In the genomic region with DNA sequence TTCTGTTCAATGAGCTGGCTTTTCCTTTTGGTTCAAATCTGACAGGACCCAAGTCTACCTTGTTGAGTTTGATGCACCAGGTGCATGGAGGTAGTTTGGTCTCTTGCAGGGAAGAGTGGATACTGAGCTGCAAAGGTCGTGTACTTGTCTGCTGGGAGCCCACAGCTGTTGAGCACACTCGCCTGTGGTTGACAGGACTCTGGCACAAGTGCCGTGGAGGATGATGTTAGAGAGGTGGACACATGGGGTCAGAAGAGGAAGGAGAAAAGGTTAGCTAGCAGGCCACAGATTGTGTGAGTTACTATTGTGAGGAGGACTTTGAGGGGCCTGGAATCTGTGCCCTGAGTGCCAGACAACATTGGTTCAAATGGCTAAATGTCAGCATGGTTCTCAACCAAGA, we compare ENCODE assay signal across 21 cellular contexts.
DNase-seq lines count a peak whose midpoint lies in the region; ATAC-seq and TF ChIP-seq lines count a peak whose summit lies in the region.
"Had no signal": no experiment of that assay in that cellular context is flagged by ENCODE, and none has a peak within 500 bp of the region (broad histone marks: within the 10 kb centered on the region; RNA-seq: fewer than 3 reads in every experiment).

No MANE protein-coding gene starts in this region.

- no TSS peak for BruUV-seq in mammary epithelial cell (replicated peaks; lab: Mats Ljungman, UMichigan)

- H3K9ac ChIP-seq in mammary epithelial cell (ENCODE audit: insufficient read depth, low read length) = no peak overlapping the region

- H3K4me1 Mint-ChIP-seq in progenitor cell of endocrine pancreas (ENCODE audit: low read depth) = no peaks in the 10 kb centered on the region

- H3K4me3 ChIP-seq in right atrium auricular region = no peak overlapping the region
- H3K4me3 ChIP-seq in psoas muscle = no peak overlapping the region
- H3K4me3 ChIP-seq in mammary epithelial cell (replicated peaks in 1 of 3; ENCODE audit: insufficient read depth in 1 of 3, low read depth in 2 of 3, low read length in 3 of 3) = no peak overlapping the region

- no peaks in the 10 kb centered on the region for H3K36me3 Mint-ChIP-seq in progenitor cell of endocrine pancreas (ENCODE audit: insufficient read depth)

- H2AFZ ChIP-seq in mammary epithelial cell (ENCODE audit: low read depth, low read length) = no peak overlapping the region

- H3K27me3 Mint-ChIP-seq in progenitor cell of endocrine pancreas = peaks cover 3% of the 10 kb centered on the region

- no peak overlapping the region for H3K27ac Mint-ChIP-seq in progenitor cell of endocrine pancreas
- H3K27ac Mint-ChIP-seq: H9 had no signal

- H3K4me3 Mint-ChIP-seq in progenitor cell of endocrine pancreas (ENCODE audit: low read depth) = no peak overlapping the region
- H3K4me3 Mint-ChIP-seq: H9 had no signal

- no peak overlapping the region for H3K27ac ChIP-seq in right atrium auricular region
- H3K27ac ChIP-seq in psoas muscle = no peak overlapping the region
- no peak overlapping the region for H3K27ac ChIP-seq in mammary epithelial cell (ENCODE audit: insufficient read depth, low read depth, low read length)

- CTCF ChIA-PET in mammary epithelial cell (lab: Charles Lee; ENCODE audit: low non-redundant PET) = no interaction called here

- dilution Hi-C loops in mammary epithelial cell (cut with HindIII; ENCODE audit: low sequenced_read_pairs) = no loop called here

- H3K79me2 ChIP-seq in mammary epithelial cell (ENCODE audit: insufficient read depth, low read length) = no peaks in the 10 kb centered on the region

- H3K36me3 ChIP-seq in right atrium auricular region (no peaks in the 10 kb centered on the region), psoas muscle (ENCODE audit: insufficient read depth in 1 of 2, low read depth in 1 of 2) (no peaks in the 10 kb centered on the region), mammary epithelial cell (ENCODE audit: insufficient read depth, low read length) (no peaks in the 10 kb centered on the region)

- H3K27me3 ChIP-seq in right atrium auricular region (no peaks in the 10 kb centered on the region), psoas muscle (ENCODE audit: insufficient read depth in 3 of 3, low read length in 2 of 3) (no peaks in the 10 kb centered on the region), mammary epithelial cell (ENCODE audit: insufficient read depth, low read length) (no peaks in the 10 kb centered on the region)

- in situ Hi-C loops in mammary epithelial cell (cut with MboI; ENCODE audit: low sequenced_read_pairs in 2 of 2) = no loop called here

- peaks cover 0 to 30% of the 10 kb centered on the region in 2 donors for H3K4me1 ChIP-seq in right atrium auricular region
- H3K4me1 ChIP-seq in psoas muscle = peaks cover 11% of the 10 kb centered on the region
- peaks cover 20% of the 10 kb centered on the region for H3K4me1 ChIP-seq in mammary epithelial cell (ENCODE audit: insufficient read depth, low read length)

- intact Hi-C loops in Right ventricle myocardium superior (cut with DNase I) = loop anchor here (10.0 kb wide), 1 partner anchor 75 kb away; no protein-coding TSS in a partner anchor
- intact Hi-C loops in left cardiac atrium (cut with DNase I) = no loop called here
- intact Hi-C loops in psoas muscle (cut with DNase I) = loop anchor here in 1 of 2 donors (5.0 kb wide), 1 partner anchor 197 kb away; the partner anchor contains the start of gene CREB5
- intact Hi-C loops in mammary epithelial cell (cut with micrococcal nuclease) = no loop called here

- H3K9me3 ChIP-seq in right atrium auricular region (no peaks in the 10 kb centered on the region), psoas muscle (no peaks in the 10 kb centered on the region), mammary epithelial cell (replicated peaks; ENCODE audit: insufficient read depth, low read length) (no peaks in the 10 kb centered on the region)

- no peak overlapping the region for H3K4me2 ChIP-seq in mammary epithelial cell (ENCODE audit: insufficient read depth, low read depth, low read length)

- ATAC-seq in Right ventricle myocardium superior (ENCODE audit: poor library complexity) (peak; percentile 92), left cardiac atrium (peak; percentile 67 to 92), psoas muscle (peak; percentile 86 to 95 (median 88))
- ATAC-seq: HepG2, PC-3 had no signal

- DNase-seq in Right ventricle myocardium superior (no peak), right atrium auricular region (ENCODE audit: low spot score) (no peak), left cardiac atrium (no peak), psoas muscle (peak in 1 of 2 donors; percentile 57), mammary epithelial cell (no peak), globus pallidus (ENCODE audit: low spot score) (no peak), progenitor cell of endocrine pancreas (ENCODE audit: low spot score, unreplicated experiment) (no peak)
- DNase-seq: 8988T; ACHN; DMS53; H9; Karpas-422; MV-4-11; NCI-H2029; NCI-H446; NCI-H524 treated with DMSO at 0.1 percent for 48 hours; NCI-H82; NK-92 treated with Interleukin-12 subunit alpha and Interleukin-12 subunit beta, amount 100 ng/mL, for 24 hours; PC-3; SHP77 had no signal

- WGBS in psoas muscle, 3 donors = 17 to 28% (median 23%) methylated on average over 3 of the region's 3 CpGs
- WGBS in mammary epithelial cell (ENCODE audit: low coverage, missing lambda C conversion rate) = 90% methylated on average over 3 of the region's 3 CpGs

- TF ChIP-seq CTCF in right atrium auricular region (IDR thresholded peaks at IDR 0.05) = no peak
- no peak for TF ChIP-seq CTCF in psoas muscle (IDR thresholded peaks at IDR 0.05)
- no peak for TF ChIP-seq CTCF in mammary epithelial cell (conservative IDR thresholded peaks at IDR 0.05 in 1 of 2, IDR thresholded peaks at IDR 0.05 in 1 of 2; ENCODE audit: extremely low read depth in 1 of 2, insufficient read depth in 1 of 2, low read depth in 1 of 2, low read length in 2 of 2)
- no peak for TF ChIP-seq CTCF in progenitor cell of endocrine pancreas (IDR thresholded peaks at IDR 0.05; ENCODE audit: unreplicated experiment)

- H3K9me3 Mint-ChIP-seq in progenitor cell of endocrine pancreas (ENCODE audit: low read depth) = no peaks in the 10 kb centered on the region
- H3K9me3 Mint-ChIP-seq: H9 had no signal

- H4K20me1 ChIP-seq in mammary epithelial cell (ENCODE audit: insufficient read depth, low read length) = no peaks in the 10 kb centered on the region
